In the genomic region with DNA sequence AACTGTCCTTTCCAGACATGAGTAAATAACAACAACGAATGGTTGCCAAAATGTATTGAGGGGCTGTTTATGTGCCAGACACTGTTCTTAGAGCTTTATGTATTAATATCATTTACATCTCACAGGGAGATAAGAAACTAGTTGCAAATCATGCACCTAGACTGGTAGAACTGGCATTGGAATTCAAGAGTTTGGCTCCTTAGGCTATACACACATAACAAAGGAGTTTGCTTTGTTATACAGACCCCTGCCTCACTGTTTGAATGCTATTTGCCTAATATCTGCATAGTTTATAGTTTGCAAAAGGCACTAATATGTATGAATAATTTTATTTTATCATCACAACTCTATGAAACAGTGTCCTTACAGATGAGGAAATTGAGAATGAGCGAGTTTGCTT, we compare ENCODE assay signal across 19 cellular contexts.
"Had no signal": no experiment of that assay in that cellular context is flagged by ENCODE, and none has a peak within 500 bp of the region (broad histone marks: within the 10 kb centered on the region; RNA-seq: fewer than 3 reads in every experiment).

No MANE protein-coding gene starts in this region.

- H3K36me3 Mint-ChIP-seq: natural killer cell treated with Interleukin-12 subunit alpha and Interleukin-12 subunit beta and Interleukin-15 and Interleukin-18, amount 100 ng/mL, for 72 hours had no signal

- DNase-seq: cortex of kidney; effector memory CD8-positive, alpha-beta T cell; left ventricle myocardium superior; lower lobe of right lung; right lobe of liver; small intestine; stimulated activated CD4-positive, alpha-beta T cell treated with anti-CD3 and anti-CD28 coated beads, Interleukin-15, amount 100 ng/mL, for 24 hours; stimulated activated CD4-positive, alpha-beta T cell treated with anti-CD3 and anti-CD28 coated beads, Interleukin-2, amount 100 ng/mL, for 48 hours; stimulated activated naive B cell treated with anti-CD40 and anti-IgM and Interleukin-4, amounts not matched to agents 10 μg/mL and 1 μg/mL and 100 μg/mL, for 72 hours; upper lobe of left lung had no signal

- H3K9me3 ChIP-seq: neutrophil, right lobe of liver, thoracic aorta, upper lobe of left lung had no signal

- H3K9me3 Mint-ChIP-seq: natural killer cell treated with Interleukin-12 subunit alpha and Interleukin-12 subunit beta and Interleukin-15 and Interleukin-18, amount 100 ng/mL, for 72 hours had no signal

- H3K36me3 ChIP-seq: lower lobe of right lung, neutrophil, right lobe of liver, thoracic aorta, tibial nerve, upper lobe of left lung had no signal

- H3K27me3 Mint-ChIP-seq: effector memory CD8-positive, alpha-beta T cell; memory B cell; natural killer cell treated with Interleukin-12 subunit alpha and Interleukin-12 subunit beta and Interleukin-15 and Interleukin-18, amount 100 ng/mL, for 72 hours; progenitor cell of endocrine pancreas; stimulated activated naive B cell treated with anti-CD40 and anti-IgM and Interleukin-4, amounts not matched to agents 10 μg/mL and 1 μg/mL and 100 μg/mL, for 72 hours; stimulated activated naive CD8-positive, alpha-beta T cell treated with anti-CD3 and anti-CD28 coated beads, Interleukin-15, Interleukin-2, amounts not matched to agents 100 ng/mL and 50 ng/mL, for 24 hours had no signal

- H3K4me1 ChIP-seq: lower lobe of right lung, right lobe of liver had no signal

- H3K4me3 ChIP-seq: lower lobe of right lung, right lobe of liver, thoracic aorta, tibial nerve, upper lobe of left lung had no signal

- H3K27ac ChIP-seq: lower lobe of right lung, neutrophil, parathyroid adenoma, right lobe of liver, thoracic aorta, tibial nerve, upper lobe of left lung had no signal

- H3K27me3 ChIP-seq: neutrophil, right lobe of liver, tibial nerve, upper lobe of left lung had no signal

- ATAC-seq: effector memory CD8-positive, alpha-beta T cell; left ventricle myocardium superior; lower lobe of right lung; natural killer cell treated with Interleukin-12 subunit alpha and Interleukin-12 subunit beta and Interleukin-15 and Interleukin-18, amount 100 ng/mL, for 72 hours; right lobe of liver; stimulated activated naive B cell treated with anti-CD40 and anti-IgM and Interleukin-4, amounts not matched to agents 10 μg/mL and 1 μg/mL and 100 μg/mL, for 72 hours had no signal

- H3K4me3 Mint-ChIP-seq: effector memory CD8-positive, alpha-beta T cell; memory B cell; natural killer cell treated with Interleukin-12 subunit alpha and Interleukin-12 subunit beta and Interleukin-15 and Interleukin-18, amount 100 ng/mL, for 72 hours; neural crest cell; stimulated activated naive B cell treated with anti-CD40 and anti-IgM and Interleukin-4, amounts not matched to agents 10 μg/mL and 1 μg/mL and 100 μg/mL, for 72 hours; stimulated activated naive CD8-positive, alpha-beta T cell treated with anti-CD3 and anti-CD28 coated beads, Interleukin-15, Interleukin-2, amounts not matched to agents 100 ng/mL and 50 ng/mL, for 24 hours had no signal

- H3K9ac ChIP-seq: parathyroid adenoma had no signal

- H3K27ac Mint-ChIP-seq: effector memory CD8-positive, alpha-beta T cell; memory B cell; natural killer cell treated with Interleukin-12 subunit alpha and Interleukin-12 subunit beta and Interleukin-15 and Interleukin-18, amount 100 ng/mL, for 72 hours; progenitor cell of endocrine pancreas; stimulated activated naive B cell treated with anti-CD40 and anti-IgM and Interleukin-4, amounts not matched to agents 10 μg/mL and 1 μg/mL and 100 μg/mL, for 72 hours; stimulated activated naive CD8-positive, alpha-beta T cell treated with anti-CD3 and anti-CD28 coated beads, Interleukin-15, Interleukin-2, amounts not matched to agents 100 ng/mL and 50 ng/mL, for 24 hours had no signal
